Comparison of ENCODE assay signal across 25 cellular contexts in genomic region chr1:173101589-173101988, GRCh38. TPM values are rescaled to one million over a fixed set of nuclear protein-coding genes. Genes with fewer than 3 reads are reported as not detected.
"Had no signal": no experiment of that assay in that cellular context is flagged by ENCODE, and none has a peak within 500 bp of the region (broad histone marks: within the 10 kb centered on the region; RNA-seq: fewer than 3 reads in every experiment).

No MANE protein-coding gene starts in this region.

- H3K27me3 ChIP-seq: Peyer's patch, SJCRH30 had no signal

- ATAC-seq: Right ventricle myocardium inferior, SK-N-SH treated with all-trans-retinoic acid at 6 μM for 48 hours had no signal

- H2AFZ ChIP-seq: PC-9 had no signal

- H3K27ac ChIP-seq: PC-9, Peyer's patch, SJCRH30 had no signal

- DNase-seq: Karpas-422; KG1; MM.1S; NCI-H1092 treated with DMSO at 0.1 percent for 48 hours; NCI-H1436; NCI-H187; NCI-H2029; NCI-H2081 treated with DMSO at 0.1 percent for 48 hours; NCI-H2171; NCI-H226; NCI-H446; NCI-H510A; NCI-H524 treated with DMSO at 0.1 percent for 48 hours; NCI-H69; NCI-H774; NK-92 treated with Interleukin-12 subunit alpha and Interleukin-12 subunit beta, amount 100 ng/mL, for 24 hours; PC-9; Peyer's patch; SHP77 treated with DMSO at 0.1 percent for 48 hours; SJCRH30; T-helper 1 cell had no signal

- H3K4me1 ChIP-seq: Peyer's patch, SJCRH30 had no signal

- H3K4me3 ChIP-seq: PC-9, Peyer's patch, SJCRH30 had no signal

- H3K4me2 ChIP-seq: PC-9 had no signal

- H3K36me3 ChIP-seq: Peyer's patch, SJCRH30 had no signal

RNA-seq across cellular contexts. Expression of gene TNFSF18, which starts 50.8 kb away (rescaled TPM):
- total RNA-seq: HT1080, OCI-LY7, Peyer's patch, Right ventricle myocardium inferior, SJCRH30 had no signal
